12 cellular contexts compared by ENCODE assay signal in the genomic region with DNA sequence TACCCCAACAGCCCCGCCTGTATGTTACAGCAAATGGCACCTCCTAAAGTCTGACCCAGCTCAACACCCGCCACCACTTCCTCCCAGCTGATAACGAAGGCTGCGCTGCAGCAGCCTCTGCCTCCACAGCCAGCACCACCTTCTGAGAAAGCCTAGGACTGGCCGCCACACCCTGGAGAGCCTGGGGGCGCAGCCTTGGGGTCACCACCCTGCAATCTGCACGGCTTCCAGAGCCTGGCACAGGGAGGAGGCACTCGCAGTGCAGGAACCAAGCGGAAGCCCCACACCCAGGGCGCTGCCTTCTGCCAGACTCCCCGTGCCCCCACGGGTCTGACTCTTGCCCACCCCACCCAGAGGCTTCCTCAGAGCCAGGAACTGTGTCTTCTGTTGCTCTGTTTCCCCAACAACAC.
DNase-seq lines count a peak whose midpoint lies in the region; ATAC-seq and TF ChIP-seq lines count a peak whose summit lies in the region.
"Had no signal": no experiment of that assay in that cellular context is flagged by ENCODE, and none has a peak within 500 bp of the region (broad histone marks: within the 10 kb centered on the region; RNA-seq: fewer than 3 reads in every experiment).

No MANE protein-coding gene starts in this region.

- H3K4me1 Mint-ChIP-seq in activated CD4-positive, alpha-beta T cell treated with anti-CD3 and anti-CD28 coated beads for 36 hours, result peaks cover 12% of the 10 kb centered on the region
- H3K4me1 Mint-ChIP-seq in activated CD8-positive, alpha-beta T cell treated with anti-CD3 and anti-CD28 coated beads for 36 hours (ENCODE audit: low read depth), result peaks cover 35% of the 10 kb centered on the region
- H3K4me1 Mint-ChIP-seq in central memory CD8-positive, alpha-beta T cell, result peaks cover 27% of the 10 kb centered on the region

- no peak overlapping the region for H3K4me3 ChIP-seq in esophagus muscularis mucosa
- H3K4me3 ChIP-seq: esophagus squamous epithelium had no signal

- CTCF ChIA-PET in activated CD4-positive, alpha-beta T cell treated with anti-CD3 and anti-CD28 coated beads for 36 hours (lab: Charles Lee), result no interaction called here
- CTCF ChIA-PET in activated CD8-positive, alpha-beta T cell treated with anti-CD3 and anti-CD28 coated beads for 36 hours (lab: Charles Lee), result interaction anchor here (1.5 to 1.6 kb wide), 3 partner anchors 9 to 35 kb away, joined by 4 to 6 read pairs (median 5); no protein-coding TSS in a partner anchor

- intact Hi-C loops in activated CD4-positive, alpha-beta T cell treated with anti-CD3 and anti-CD28 coated beads for 36 hours (cut with DNase I, micrococcal nuclease), result no loop called here
- intact Hi-C loops in activated CD8-positive, alpha-beta T cell treated with anti-CD3 and anti-CD28 coated beads for 36 hours (cut with micrococcal nuclease), result no loop called here
- intact Hi-C loops in esophagus muscularis mucosa (cut with DNase I), result no loop called here

- no peak overlapping the region for H3K4me3 Mint-ChIP-seq in activated CD4-positive, alpha-beta T cell treated with anti-CD3 and anti-CD28 coated beads for 36 hours
- no peak overlapping the region for H3K4me3 Mint-ChIP-seq in activated CD8-positive, alpha-beta T cell treated with anti-CD3 and anti-CD28 coated beads for 36 hours
- peak overlapping the region; percentile 78 for H3K4me3 Mint-ChIP-seq in central memory CD8-positive, alpha-beta T cell

- peak; percentile 61 for DNase-seq in activated CD4-positive, alpha-beta T cell treated with anti-CD3 and anti-CD28 coated beads for 36 hours
- no peak for DNase-seq in activated CD4-positive, alpha-beta T cell treated with anti-CD3 and anti-CD28 coated beads for 1 hour
- DNase-seq in activated CD8-positive, alpha-beta T cell treated with anti-CD3 and anti-CD28 coated beads for 36 hours, result peak; percentile 80
- DNase-seq in central memory CD8-positive, alpha-beta T cell (ENCODE audit: low spot score in 2 of 2), result peak; percentile 47 to 71
- DNase-seq in stimulated activated CD8-positive, alpha-beta memory T cell treated with anti-CD3 and anti-CD28 coated beads, Interleukin-7, amount 100 ng/mL, for 1 hour (ENCODE audit: low read depth in 2 of 2), result peak; percentile 24 to 26
- DNase-seq in NCI-H1930 (lab: John Stamatoyannopoulos, UW) (no peak), ureter (ENCODE audit: low spot score) (no peak), esophagus muscularis mucosa (ENCODE audit: extremely low spot score) (no peak)
- DNase-seq: 8988T, EL, esophagus squamous epithelium, NCI-H526 treated with DMSO at 0.1 percent for 48 hours had no signal

- no peak for TF ChIP-seq EP300 in esophagus muscularis mucosa (IDR thresholded peaks at IDR 0.05)

- no peak for TF ChIP-seq POLR2A in esophagus muscularis mucosa (IDR thresholded peaks at IDR 0.05; ENCODE audit: low read depth)

- peak; percentile 86 for ATAC-seq in activated CD4-positive, alpha-beta T cell treated with anti-CD3 and anti-CD28 coated beads for 36 hours
- peak; percentile 93 for ATAC-seq in activated CD8-positive, alpha-beta T cell treated with anti-CD3 and anti-CD28 coated beads for 36 hours
- ATAC-seq in central memory CD8-positive, alpha-beta T cell (replicated peaks; ENCODE audit: extremely low read depth, poor library complexity, severe bottlenecking), result peak; percentile 97

- H3K27ac ChIP-seq in esophagus muscularis mucosa (replicated peaks in 1 of 4), result no peak overlapping the region

- H3K36me3 Mint-ChIP-seq in activated CD4-positive, alpha-beta T cell treated with anti-CD3 and anti-CD28 coated beads for 36 hours (ENCODE audit: low read depth), result no peaks in the 10 kb centered on the region
- no peaks in the 10 kb centered on the region for H3K36me3 Mint-ChIP-seq in activated CD8-positive, alpha-beta T cell treated with anti-CD3 and anti-CD28 coated beads for 36 hours (ENCODE audit: low read depth)
- peaks cover 6% of the 10 kb centered on the region for H3K36me3 Mint-ChIP-seq in central memory CD8-positive, alpha-beta T cell (ENCODE audit: insufficient read depth)

- TF ChIP-seq CTCF in activated CD8-positive, alpha-beta T cell treated with anti-CD3 and anti-CD28 coated beads for 36 hours (IDR thresholded peaks at IDR 0.05), result no peak
- no peak for TF ChIP-seq CTCF in esophagus muscularis mucosa (IDR thresholded peaks at IDR 0.05)

- no peaks in the 10 kb centered on the region for H3K27me3 Mint-ChIP-seq in activated CD4-positive, alpha-beta T cell treated with anti-CD3 and anti-CD28 coated beads for 36 hours
- H3K27me3 Mint-ChIP-seq in activated CD8-positive, alpha-beta T cell treated with anti-CD3 and anti-CD28 coated beads for 36 hours, result no peaks in the 10 kb centered on the region
- H3K27me3 Mint-ChIP-seq in central memory CD8-positive, alpha-beta T cell, result no peaks in the 10 kb centered on the region

- H3K4me1 ChIP-seq in esophagus muscularis mucosa, result peaks cover 34 to 51% (median 42%) of the 10 kb centered on the region in 4 donors

- no peaks in the 10 kb centered on the region for H3K9me3 Mint-ChIP-seq in activated CD4-positive, alpha-beta T cell treated with anti-CD3 and anti-CD28 coated beads for 36 hours (ENCODE audit: low read depth)
- no peaks in the 10 kb centered on the region for H3K9me3 Mint-ChIP-seq in activated CD8-positive, alpha-beta T cell treated with anti-CD3 and anti-CD28 coated beads for 36 hours
- no peaks in the 10 kb centered on the region for H3K9me3 Mint-ChIP-seq in central memory CD8-positive, alpha-beta T cell

- H3K9me3 ChIP-seq in esophagus muscularis mucosa, result no peaks in the 10 kb centered on the region
- H3K9me3 ChIP-seq: esophagus squamous epithelium had no signal

- WGBS in esophagus muscularis mucosa, result 76% methylated on average over 10 of the region's 12 CpGs

- POLR2A ChIA-PET in activated CD4-positive, alpha-beta T cell treated with anti-CD3 and anti-CD28 coated beads for 36 hours (lab: Charles Lee), result no interaction called here
- POLR2A ChIA-PET in activated CD8-positive, alpha-beta T cell treated with anti-CD3 and anti-CD28 coated beads for 36 hours (lab: Charles Lee), result no interaction called here

- H3K27ac Mint-ChIP-seq in activated CD4-positive, alpha-beta T cell treated with anti-CD3 and anti-CD28 coated beads for 36 hours, result peak overlapping the region; percentile 55
- peak overlapping the region; percentile 43 for H3K27ac Mint-ChIP-seq in activated CD8-positive, alpha-beta T cell treated with anti-CD3 and anti-CD28 coated beads for 36 hours
- peak overlapping the region; percentile 94 for H3K27ac Mint-ChIP-seq in central memory CD8-positive, alpha-beta T cell (ENCODE audit: low read depth)

- peaks cover 0 to 28% (median 9%) of the 10 kb centered on the region in 4 donors for H3K36me3 ChIP-seq in esophagus muscularis mucosa

- no peaks in the 10 kb centered on the region for H3K27me3 ChIP-seq in esophagus muscularis mucosa
- H3K27me3 ChIP-seq: esophagus squamous epithelium had no signal

Comparison
In these comparisons a context has a peak if more than half of its experiments do, and no peak if none do; other contexts are left out.
1. DNase-seq: peak in activated CD4-positive, alpha-beta T cell treated with anti-CD3 and anti-CD28 coated beads for 36 hours (single experiment), activated CD8-positive, alpha-beta T cell treated with anti-CD3 and anti-CD28 coated beads for 36 hours (single experiment), central memory CD8-positive, alpha-beta T cell (2 of 2) and stimulated activated CD8-positive, alpha-beta memory T cell treated with anti-CD3 and anti-CD28 coated beads, Interleukin-7, amount 100 ng/mL, for 1 hour (2 of 2); none in activated CD4-positive, alpha-beta T cell treated with anti-CD3 and anti-CD28 coated beads for 1 hour (single experiment), NCI-H1930 (0 of 2), ureter (single experiment) and esophagus muscularis mucosa (single experiment).
2. H3K27ac Mint-ChIP-seq: peak in every context shown above with its lines; median percentile 94 in central memory CD8-positive, alpha-beta T cell; 55 in activated CD4-positive, alpha-beta T cell treated with anti-CD3 and anti-CD28 coated beads for 36 hours; 43 in activated CD8-positive, alpha-beta T cell treated with anti-CD3 and anti-CD28 coated beads for 36 hours.
3. Peak in every context shown above with its lines, with median percentiles within 50 percentile points of each other: ATAC-seq.